In the genomic region with DNA sequence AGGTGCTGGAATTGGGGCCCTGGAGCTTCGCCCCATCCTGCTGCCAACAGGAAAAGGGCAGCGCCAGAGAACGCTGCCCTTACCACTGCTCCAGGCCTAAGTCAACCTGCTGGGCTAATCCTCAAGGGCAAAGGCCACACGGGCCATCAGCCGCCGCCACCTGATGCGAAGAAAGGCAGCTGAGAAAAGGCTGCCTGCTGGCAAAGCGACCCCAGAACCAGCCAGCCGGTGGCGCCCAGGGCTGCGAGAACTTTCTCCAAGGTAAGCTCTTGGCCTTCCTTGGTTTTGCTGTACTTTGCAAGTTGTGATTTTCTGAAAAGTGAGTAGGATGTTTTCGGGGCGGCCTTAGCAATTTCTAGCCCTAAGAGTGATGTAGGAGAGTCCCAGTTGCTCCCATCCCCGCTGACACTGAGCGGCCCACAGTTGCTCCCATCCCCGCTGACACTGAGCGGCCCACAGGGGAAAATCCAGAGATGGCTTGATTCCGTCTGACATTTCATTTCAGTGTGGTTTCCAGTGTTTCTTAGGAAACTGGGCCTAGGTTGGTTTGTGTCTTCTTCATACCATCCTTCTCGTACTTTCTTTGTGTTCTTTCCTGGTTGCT, we compare ENCODE assay signal across 4 cellular contexts. TPM values are rescaled to one million over a fixed set of nuclear protein-coding genes. Genes with fewer than 3 reads are reported as not detected.
"Had no signal": no experiment of that assay in that cellular context is flagged by ENCODE, and none has a peak within 500 bp of the region (broad histone marks: within the 10 kb centered on the region; RNA-seq: fewer than 3 reads in every experiment).

No MANE protein-coding gene starts in this region.

RNA-seq across cellular contexts. Expression of gene FAM153A, which starts 15.6 kb away (rescaled TPM):
- total RNA-seq: ascending aorta, lung microvascular endothelial cell, osteoblast, urinary bladder had no signal
